ENCODE assay signal across 8 cellular contexts in genomic region chr16:70381604-70382342, GRCh38. TPM values are rescaled to one million over a fixed set of nuclear protein-coding genes. Genes with fewer than 3 reads are reported as not detected.
A peak's percentile ranks its signal among the peaks of the same experiment; 100 is the strongest.
DNase-seq lines count a peak whose midpoint lies in the region; ATAC-seq and TF ChIP-seq lines count a peak whose summit lies in the region.

No MANE protein-coding gene starts in this region.

- H3K79me2 ChIP-seq in OCI-LY3 (ENCODE audit: low read length): peaks cover 11% of the 10 kb centered on the region; the same call in 1 of the 2 replicates

- no peak overlapping the region for H2AFZ ChIP-seq in OCI-LY3 (ENCODE audit: low read depth, low read length)

- H3K4me2 ChIP-seq in OCI-LY3 (ENCODE audit: low read length): peak overlapping the region; percentile 96; the same call in 1 of the 2 replicates

- H3K36me3 ChIP-seq in OCI-LY3 (replicated peaks; ENCODE audit: low read depth, low read length) (peaks cover 24% of the 10 kb centered on the region), esophagus (ENCODE audit: control insufficient read depth in 2 of 2, insufficient read depth in 2 of 2, low read length in 1 of 2) (peaks cover 0 to 3% of the 10 kb centered on the region in 2 donors), ovary (no peaks in the 10 kb centered on the region)

- TF ChIP-seq CTCF in OCI-LY3 (IDR thresholded peaks at IDR 0.05; ENCODE audit: low read depth, low read length): no peak
- no peak for TF ChIP-seq CTCF in ovary (IDR thresholded peaks at IDR 0.05)

- no peak for ATAC-seq in HG02588 (IDR thresholded peaks at IDR 0.05; ENCODE audit: unreplicated experiment)
- ATAC-seq in HG02571 (IDR thresholded peaks at IDR 0.05; ENCODE audit: unreplicated experiment): no peak

- no peak for TF ChIP-seq EP300 in ovary (IDR thresholded peaks at IDR 0.05)

- H4K20me1 ChIP-seq in OCI-LY3 (ENCODE audit: insufficient read depth, low read length): no peaks in the 10 kb centered on the region

- H3K4me3 ChIP-seq in OCI-LY3 (ENCODE audit: low read length): no peak overlapping the region
- H3K4me3 ChIP-seq in esophagus (ENCODE audit: low read depth in 1 of 2, low read length in 2 of 2): peak overlapping the region; percentile 70 to 78
- peak overlapping the region; percentile 91 for H3K4me3 ChIP-seq in ovary

- peak; percentile 29 for TF ChIP-seq POLR2A in GM19193 (IDR thresholded peaks at IDR 0.05; ENCODE audit: extremely low read depth, insufficient read depth, insufficient read length)
- no peak for TF ChIP-seq POLR2A in ovary (IDR thresholded peaks at IDR 0.05)

- no peak for DNase-seq in ovary
- DNase-seq in LoVo (ENCODE audit: low spot score): no peak
- DNase-seq in NCI-H524 (lab: John Stamatoyannopoulos, UW): no peak

- H3K9me3 ChIP-seq in OCI-LY3 (ENCODE audit: insufficient read depth, low read length) (no peaks in the 10 kb centered on the region), esophagus (ENCODE audit: control insufficient read depth in 2 of 2, insufficient read depth in 1 of 2, low read depth in 1 of 2, low read length in 1 of 2) (no peaks in the 10 kb centered on the region), ovary (no peaks in the 10 kb centered on the region)

- H3K4me1 ChIP-seq in OCI-LY3 (ENCODE audit: low read length) (peaks cover 15% of the 10 kb centered on the region; the same call in 1 of the 2 replicates), esophagus (ENCODE audit: control insufficient read depth in 2 of 2, insufficient read depth in 2 of 2, low read length in 1 of 2) (peaks cover 0 to 6% of the 10 kb centered on the region in 2 donors), ovary (ENCODE audit: insufficient read depth) (peaks cover 4% of the 10 kb centered on the region)

- H3K27me3 ChIP-seq in OCI-LY3 (ENCODE audit: low read depth, low read length) (no peaks in the 10 kb centered on the region), esophagus (ENCODE audit: control insufficient read depth in 1 of 2, insufficient read depth in 2 of 2, low read length in 2 of 2) (no peaks in the 10 kb centered on the region), ovary (no peaks in the 10 kb centered on the region)

- 14 to 16% methylated on average over 39 to 47 of the region's 47 CpGs for WGBS in esophagus, 2 donors
- WGBS in ovary, 3 donors: 16 to 17% (median 16%) methylated on average over 46 to 47 of the region's 47 CpGs

- H3K9ac ChIP-seq in OCI-LY3 (ENCODE audit: low read length): no peak overlapping the region

- intact Hi-C loops in ovary (cut with DNase I): loop anchor here in 1 of 4 donors (5.0 kb wide), 1 partner anchor 56 kb away; the partner anchor contains the start of gene ST3GAL2

- H3K27ac ChIP-seq in OCI-LY3 (ENCODE audit: low read length) (no peak overlapping the region), esophagus (ENCODE audit: low read depth in 2 of 2, low read length in 1 of 2) (peak overlapping the region; percentile 80 to 83), ovary (peak overlapping the region in 1 of 2 donors; percentile 53)

RNA-seq across cellular contexts. Expression of gene DDX19A, which starts 35.1 kb away (rescaled TPM):
- polyA plus RNA-seq in esophagus (10 to 100 TPM in 1 of 2 donors, 1 to 10 TPM in 1; 9.7 to 21.5 TPM), ovary (10 to 100 TPM; 26.3 to 37.3 TPM)
- 10 to 100 TPM; 22.9 to 40.9 (median 34.7) TPM for total RNA-seq in ovary

RNA-seq across cellular contexts. Expression of gene ST3GAL2, which starts 57.1 kb away (rescaled TPM):
- polyA plus RNA-seq in esophagus: 1 to 10 TPM; 1.6 to 1.7 TPM
- total RNA-seq in ovary: 10 to 100 TPM; 12.3 to 49.7 (median 25.0) TPM
- 10 to 100 TPM in 1 of 2 donors, 1 to 10 TPM in 1; 6.2 to 13.4 TPM for polyA plus RNA-seq in ovary
